In genomic region chr14:51653855-51654548, GRCh38 we compare ENCODE assay signal across 8 cellular contexts. TPM values are rescaled to one million over a fixed set of nuclear protein-coding genes. Genes with fewer than 3 reads are reported as not detected.
DNase-seq lines count a peak whose midpoint lies in the region; ATAC-seq and TF ChIP-seq lines count a peak whose summit lies in the region.

No MANE protein-coding gene starts in this region.

- H3K27me3 Mint-ChIP-seq in activated T-cell treated with anti-CD3 and anti-CD28 coated beads, Interleukin-2, amount 50 U/mL, for 72 hours (ENCODE audit: low read depth), result no peaks in the 10 kb centered on the region
- peaks cover 8% of the 10 kb centered on the region for H3K27me3 Mint-ChIP-seq in brain
- H3K27me3 Mint-ChIP-seq in activated T-helper 1 cell treated with anti-CD3 and anti-CD28 coated beads, Interleukin-12 subunit alpha, Interleukin-12 subunit beta, Interleukin-2, Interleukin-4 antibody, amounts not matched to agents 30 ng/mL and 10 ng/mL and 1 ng/mL, durations not matched to agents 14 hours and 24 hours and 36 hours (ENCODE audit: insufficient read depth), result peaks cover 5% of the 10 kb centered on the region

- peaks cover 35% of the 10 kb centered on the region for H3K4me1 Mint-ChIP-seq in activated T-cell treated with anti-CD3 and anti-CD28 coated beads, Interleukin-2, amount 50 U/mL, for 72 hours (ENCODE audit: low read depth)
- peaks cover 64% of the 10 kb centered on the region for H3K4me1 Mint-ChIP-seq in brain
- H3K4me1 Mint-ChIP-seq in activated T-helper 1 cell treated with anti-CD3 and anti-CD28 coated beads, Interleukin-12 subunit alpha, Interleukin-12 subunit beta, Interleukin-2, Interleukin-4 antibody, amounts not matched to agents 30 ng/mL and 10 ng/mL and 1 ng/mL, durations not matched to agents 14 hours and 24 hours and 36 hours (ENCODE audit: low read depth), result peaks cover 23% of the 10 kb centered on the region

- no peak for DNase-seq in activated T-cell treated with anti-CD3 and anti-CD28 coated beads, Interleukin-2, amount 50 U/mL, for 72 hours
- no peak for DNase-seq in activated T-cell treated with anti-CD3 and anti-CD28 coated beads, Interleukin-2, amount 50 U/mL, for 1 hour
- no peak for DNase-seq in lower lobe of right lung
- DNase-seq in tibial nerve (ENCODE audit: low spot score in 2 of 2), result no peak
- DNase-seq in activated T-helper 1 cell treated with anti-CD3 and anti-CD28 coated beads, Interleukin-12 subunit alpha, Interleukin-12 subunit beta, Interleukin-2, Interleukin-4 antibody, amounts not matched to agents 30 ng/mL and 10 ng/mL and 1 ng/mL, durations not matched to agents 14 hours and 24 hours and 36 hours (ENCODE audit: low spot score), result no peak
- DNase-seq in mucosa of descending colon, result no peak

- intact Hi-C loops in lower lobe of right lung (cut with DNase I) (no loop called here), mucosa of descending colon (cut with DNase I, micrococcal nuclease) (no loop called here)
- intact Hi-C loops in activated T-helper 1 cell treated with anti-CD3 and anti-CD28 coated beads, Interleukin-12 subunit alpha, Interleukin-12 subunit beta, Interleukin-2, Interleukin-4 antibody, amounts not matched to agents 30 ng/mL and 10 ng/mL and 1 ng/mL, durations not matched to agents 14 hours and 24 hours and 36 hours (cut with micrococcal nuclease), result loop anchor here (1.0 to 10.0 kb wide), 7 partner anchors 23 to 1081 kb away; partner anchors contain the start of genes GNG2, GPR137C, STYX and TXNDC16

- no peak overlapping the region for H3K27ac Mint-ChIP-seq in activated T-cell treated with anti-CD3 and anti-CD28 coated beads, Interleukin-2, amount 50 U/mL, for 72 hours
- H3K27ac Mint-ChIP-seq in brain, result peak overlapping the region; percentile 55 to 97 (median 76)
- no peak overlapping the region for H3K27ac Mint-ChIP-seq in activated T-helper 1 cell treated with anti-CD3 and anti-CD28 coated beads, Interleukin-12 subunit alpha, Interleukin-12 subunit beta, Interleukin-2, Interleukin-4 antibody, amounts not matched to agents 30 ng/mL and 10 ng/mL and 1 ng/mL, durations not matched to agents 14 hours and 24 hours and 36 hours

- TF ChIP-seq EP300 in tibial nerve (IDR thresholded peaks at IDR 0.05), result no peak

- H3K4me3 Mint-ChIP-seq in activated T-cell treated with anti-CD3 and anti-CD28 coated beads, Interleukin-2, amount 50 U/mL, for 72 hours, result peak overlapping the region; percentile 89 to 94
- H3K4me3 Mint-ChIP-seq in brain, result peak overlapping the region; percentile 92 to 95 (median 94)
- H3K4me3 Mint-ChIP-seq in activated T-helper 1 cell treated with anti-CD3 and anti-CD28 coated beads, Interleukin-12 subunit alpha, Interleukin-12 subunit beta, Interleukin-2, Interleukin-4 antibody, amounts not matched to agents 30 ng/mL and 10 ng/mL and 1 ng/mL, durations not matched to agents 14 hours and 24 hours and 36 hours, result no peak overlapping the region

- H3K4me3 ChIP-seq in lower lobe of right lung (peak overlapping the region; percentile 79), tibial nerve (peak overlapping the region; percentile 80 to 93 (median 91)), mucosa of descending colon (no peak overlapping the region)

- no peak for ATAC-seq in activated T-cell treated with anti-CD3 and anti-CD28 coated beads, Interleukin-2, amount 50 U/mL, for 72 hours (replicated peaks in 1 of 2)
- ATAC-seq in lower lobe of right lung, result no peak
- no peak for ATAC-seq in GM19463 (IDR thresholded peaks at IDR 0.05; ENCODE audit: unreplicated experiment)
- no peak for ATAC-seq in mucosa of descending colon

- 27 to 37% methylated on average over 5 of the region's 5 CpGs for WGBS in tibial nerve, 2 donors

- H3K27me3 ChIP-seq in lower lobe of right lung (ENCODE audit: low read depth), result no peaks in the 10 kb centered on the region
- H3K27me3 ChIP-seq in tibial nerve, result no peaks in the 10 kb centered on the region

- TF ChIP-seq POLR2A in tibial nerve (IDR thresholded peaks at IDR 0.05), result no peak

- H3K27ac ChIP-seq in lower lobe of right lung (peak overlapping the region; percentile 22), tibial nerve (peak overlapping the region in 3 of 4 donors; percentile 30 to 100 (median 94))

- no peaks in the 10 kb centered on the region for H3K36me3 Mint-ChIP-seq in activated T-cell treated with anti-CD3 and anti-CD28 coated beads, Interleukin-2, amount 50 U/mL, for 72 hours (ENCODE audit: insufficient read depth in 2 of 2)
- H3K36me3 Mint-ChIP-seq in brain, result no peaks in the 10 kb centered on the region
- H3K36me3 Mint-ChIP-seq in activated T-helper 1 cell treated with anti-CD3 and anti-CD28 coated beads, Interleukin-12 subunit alpha, Interleukin-12 subunit beta, Interleukin-2, Interleukin-4 antibody, amounts not matched to agents 30 ng/mL and 10 ng/mL and 1 ng/mL, durations not matched to agents 14 hours and 24 hours and 36 hours (ENCODE audit: low read depth), result peaks cover 1% of the 10 kb centered on the region

- peaks cover 25% of the 10 kb centered on the region for H3K4me1 ChIP-seq in lower lobe of right lung
- H3K4me1 ChIP-seq in tibial nerve, result peaks cover 0 to 63% (median 20%) of the 10 kb centered on the region in 4 donors
- H3K4me1 ChIP-seq in mucosa of descending colon (ENCODE audit: low read depth), result peaks cover 10% of the 10 kb centered on the region

- TF ChIP-seq CTCF in brain (conservative IDR thresholded peaks at IDR 0.05) (no peak), lower lobe of right lung (IDR thresholded peaks at IDR 0.05) (no peak), tibial nerve (IDR thresholded peaks at IDR 0.05) (no peak), mucosa of descending colon (IDR thresholded peaks at IDR 0.05) (no peak)

- H3K9me3 Mint-ChIP-seq in activated T-cell treated with anti-CD3 and anti-CD28 coated beads, Interleukin-2, amount 50 U/mL, for 72 hours, result no peaks in the 10 kb centered on the region
- H3K9me3 Mint-ChIP-seq in brain, result peaks cover 0 to 3% (median 0%) of the 10 kb centered on the region in 5 experiments
- no peaks in the 10 kb centered on the region for H3K9me3 Mint-ChIP-seq in activated T-helper 1 cell treated with anti-CD3 and anti-CD28 coated beads, Interleukin-12 subunit alpha, Interleukin-12 subunit beta, Interleukin-2, Interleukin-4 antibody, amounts not matched to agents 30 ng/mL and 10 ng/mL and 1 ng/mL, durations not matched to agents 14 hours and 24 hours and 36 hours

- H3K9me3 ChIP-seq in lower lobe of right lung, result no peaks in the 10 kb centered on the region
- no peaks in the 10 kb centered on the region for H3K9me3 ChIP-seq in tibial nerve
- no peaks in the 10 kb centered on the region for H3K9me3 ChIP-seq in mucosa of descending colon

- no peaks in the 10 kb centered on the region for H3K36me3 ChIP-seq in lower lobe of right lung
- no peaks in the 10 kb centered on the region for H3K36me3 ChIP-seq in tibial nerve
- H3K36me3 ChIP-seq in mucosa of descending colon (ENCODE audit: low read depth), result no peaks in the 10 kb centered on the region

RNA-seq across cellular contexts. Expression of gene FRMD6, which starts 2.3 kb away (rescaled TPM):
- 1 to 10 TPM; 6.5 to 7.7 TPM for total RNA-seq in activated T-cell treated with anti-CD3 and anti-CD28 coated beads, Interleukin-2, amount 50 U/mL, for 72 hours
- 3.6 TPM for polyA plus RNA-seq in brain (ENCODE audit: insufficient read depth, low read depth, low replicate concordance)
- total RNA-seq in lower lobe of right lung, result 10.0 TPM
- total RNA-seq in tibial nerve, result 10 to 100 TPM; 31.6 to 52.4 (median 44.9) TPM
- 5.9 and 6.1 TPM in 2 replicates for total RNA-seq in activated T-helper 1 cell treated with anti-CD3 and anti-CD28 coated beads, Interleukin-12 subunit alpha, Interleukin-12 subunit beta, Interleukin-2, Interleukin-4 antibody, amounts not matched to agents 30 ng/mL and 10 ng/mL and 1 ng/mL, durations not matched to agents 14 hours and 24 hours and 36 hours
- 10 to 100 TPM in 1 of 3 donors, 1 to 10 TPM in 2; 4.2 to 39.1 (median 8.5) TPM for total RNA-seq in mucosa of descending colon

Comparison
In these comparisons a context has a peak if more than half of its experiments do, and no peak if none do; other contexts are left out.
1. H3K27ac Mint-ChIP-seq: peak in brain (5 of 5); none in activated T-cell treated with anti-CD3 and anti-CD28 coated beads, Interleukin-2, amount 50 U/mL, for 72 hours (single experiment) and activated T-helper 1 cell treated with anti-CD3 and anti-CD28 coated beads, Interleukin-12 subunit alpha, Interleukin-12 subunit beta, Interleukin-2, Interleukin-4 antibody, amounts not matched to agents 30 ng/mL and 10 ng/mL and 1 ng/mL, durations not matched to agents 14 hours and 24 hours and 36 hours (single experiment).